Comparison of ENCODE assay signal across 26 cellular contexts in the genomic region with DNA sequence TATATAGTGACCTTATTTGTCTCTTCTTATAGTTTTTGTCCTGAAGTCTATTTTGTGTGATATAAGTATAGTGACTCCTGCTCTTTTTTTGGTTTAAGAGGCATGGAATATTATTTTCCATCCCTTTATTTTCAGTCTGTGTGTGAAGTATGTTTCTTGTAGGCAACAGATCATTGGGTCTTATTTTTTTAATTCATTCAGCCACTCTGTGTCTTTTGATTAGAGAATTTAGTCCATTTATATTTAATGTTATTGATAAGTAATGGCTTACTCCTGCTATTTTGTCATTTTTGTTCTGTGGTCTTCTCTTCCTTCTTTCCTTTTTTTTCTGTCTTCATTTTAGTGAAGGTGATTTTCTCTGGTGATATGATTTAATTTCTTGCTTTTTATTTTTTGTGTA.
"Had no signal": no experiment of that assay in that cellular context is flagged by ENCODE, and none has a peak within 500 bp of the region (broad histone marks: within the 10 kb centered on the region; RNA-seq: fewer than 3 reads in every experiment).

No MANE protein-coding gene starts in this region.

- ATAC-seq: stimulated activated effector memory CD8-positive, alpha-beta T cell treated with anti-CD3 and anti-CD28 coated beads, Interleukin-12 subunit alpha, Interleukin-12 subunit beta, amount 100 ng/mL, for 72 hours; stimulated activated memory B cell treated with anti-CD40 and anti-IgM and Interleukin-4, amounts not matched to agents 10 μg/mL and 1 μg/mL and 100 μg/mL, for 72 hours; stimulated activated naive B cell treated with anti-CD40 and anti-IgM and Interleukin-4, amounts not matched to agents 10 μg/mL and 1 μg/mL and 100 μg/mL, for 72 hours; stimulated activated naive CD8-positive, alpha-beta T cell treated with anti-CD3 and anti-CD28 coated beads, Interleukin-15, amount 100 ng/mL, for 72 hours; stimulated activated naive CD8-positive, alpha-beta T cell treated with anti-CD3 and anti-CD28 coated beads, Interleukin-15, Interleukin-2, amounts not matched to agents 100 U/mL and 50 U/mL, for 24 hours; upper lobe of right lung had no signal

- H3K4me1 ChIP-seq: stomach, suprapubic skin, testis, thyroid gland, tibial artery, tibial nerve, transverse colon, upper lobe of left lung, upper lobe of right lung, uterus, vagina had no signal

- H3K27me3 ChIP-seq: stomach, suprapubic skin, testis, thyroid gland, tibial artery, tibial nerve, transverse colon, upper lobe of left lung, upper lobe of right lung, uterus, vagina had no signal

- H3K4me3 ChIP-seq: stomach, suprapubic skin, testis, thoracic aorta, thyroid gland, tibial artery, tibial nerve, transverse colon, upper lobe of left lung, upper lobe of right lung, uterus, vagina had no signal

- FAIRE-seq: urothelium cell line had no signal

- H3K9me3 ChIP-seq: testis, thyroid gland, upper lobe of right lung, uterus had no signal

- H3K27ac ChIP-seq: stomach, suprapubic skin, testis, thoracic aorta, thyroid gland, tibial artery, tibial nerve, transverse colon, upper lobe of left lung, upper lobe of right lung, uterus, vagina had no signal

- H3K36me3 ChIP-seq: stomach, suprapubic skin, thoracic aorta, thyroid gland, tibial nerve, transverse colon, upper lobe of left lung, upper lobe of right lung, uterus, vagina had no signal

- DNase-seq: stimulated activated CD4-positive, alpha-beta T cell treated with anti-CD3 and anti-CD28 coated beads, Interleukin-2, amount 100 ng/mL, for 48 hours; stimulated activated CD4-positive, alpha-beta T cell treated with anti-CD3 and anti-CD28 coated beads, Interleukin-4, amount 100 ng/mL, for 1 hour; stimulated activated CD4-positive, alpha-beta T cell treated with anti-CD3 and anti-CD28 coated beads, Interleukin-4, amount 100 ng/mL, for 24 hours; stimulated activated CD4-positive, alpha-beta T cell treated with anti-CD3 and anti-CD28 coated beads, Interleukin-4, amount 100 ng/mL, for 4 hours; stimulated activated CD8-positive, alpha-beta memory T cell treated with anti-CD3 and anti-CD28 coated beads, Interleukin-4, amount 100 ng/mL, for 48 hours; stimulated activated naive B cell treated with anti-CD40 and anti-IgM and Interleukin-4, amounts not matched to agents 10 μg/mL and 1 μg/mL and 100 μg/mL, for 72 hours; stimulated activated naive CD4-positive, alpha-beta T cell; stimulated activated naive CD4-positive, alpha-beta T cell treated with Interleukin-2 at 50 U/mL for 16 hours; stimulated activated naive CD8-positive, alpha-beta T cell treated with anti-CD3 and anti-CD28 coated beads, Interleukin-15, amount 100 ng/mL, for 72 hours; stimulated activated naive CD8-positive, alpha-beta T cell treated with anti-CD3 and anti-CD28 coated beads, Interleukin-15, Interleukin-2, amounts not matched to agents 100 U/mL and 50 U/mL, for 24 hours; stomach; substantia nigra; testis; thyroid gland; tibial artery; transverse colon; upper lobe of left lung; upper lobe of right lung; uterus had no signal
